Comparison of ENCODE assay signal across 19 cellular contexts in genomic region chr13:110237895-110238294, GRCh38.
DNase-seq lines count a peak whose midpoint lies in the region; ATAC-seq and TF ChIP-seq lines count a peak whose summit lies in the region.
"Had no signal": no experiment of that assay in that cellular context is flagged by ENCODE, and none has a peak within 500 bp of the region (broad histone marks: within the 10 kb centered on the region; RNA-seq: fewer than 3 reads in every experiment).

No MANE protein-coding gene starts in this region.

- peaks cover 32% of the 10 kb centered on the region for H3K36me3 Mint-ChIP-seq in chondrocyte (ENCODE audit: low read depth)
- H3K36me3 Mint-ChIP-seq in activated CD8-positive, alpha-beta T cell treated with anti-CD3 and anti-CD28 coated beads, Interleukin-2, amount 10 ng/mL, durations not matched to agents 7 days and 5 days (ENCODE audit: low read depth): no peaks in the 10 kb centered on the region
- H3K36me3 Mint-ChIP-seq: activated naive CD4-positive, alpha-beta T cell treated with anti-CD3 and anti-CD28 coated beads, Interleukin-2, amount 50 U/mL, for 24 hours had no signal

- H3K36me3 ChIP-seq in Peyer's patch: no peaks in the 10 kb centered on the region
- H3K36me3 ChIP-seq in muscle layer of colon (ENCODE audit: insufficient read depth, low read length): peaks cover 6% of the 10 kb centered on the region
- no peaks in the 10 kb centered on the region for H3K36me3 ChIP-seq in thyroid gland
- H3K36me3 ChIP-seq: neutrophil had no signal

- H3K4me3 ChIP-seq in Peyer's patch (no peak overlapping the region), muscle layer of colon (ENCODE audit: low read depth in 1 of 2, low read length in 2 of 2) (no peak overlapping the region), thyroid gland (replicated peaks in 1 of 3) (no peak overlapping the region)

- H3K9me3 ChIP-seq in Peyer's patch: no peaks in the 10 kb centered on the region
- H3K9me3 ChIP-seq in muscle layer of colon (ENCODE audit: low read length): no peaks in the 10 kb centered on the region
- H3K9me3 ChIP-seq in thyroid gland: no peaks in the 10 kb centered on the region
- H3K9me3 ChIP-seq: Caco-2, neutrophil had no signal

- no peaks in the 10 kb centered on the region for H3K9me3 Mint-ChIP-seq in chondrocyte (ENCODE audit: low read depth)
- no peaks in the 10 kb centered on the region for H3K9me3 Mint-ChIP-seq in activated CD8-positive, alpha-beta T cell treated with anti-CD3 and anti-CD28 coated beads, Interleukin-2, amount 10 ng/mL, durations not matched to agents 7 days and 5 days (ENCODE audit: insufficient read depth)
- H3K9me3 Mint-ChIP-seq: activated naive CD4-positive, alpha-beta T cell treated with anti-CD3 and anti-CD28 coated beads, Interleukin-2, amount 50 U/mL, for 24 hours; activated T-cell treated with anti-CD3 and anti-CD28 coated beads, Interleukin-2, amount 50 U/mL, for 24 hours; stimulated activated naive CD8-positive, alpha-beta T cell treated with anti-CD3 and anti-CD28 coated beads, Interleukin-15, Interleukin-2, amounts not matched to agents 100 ng/mL and 50 ng/mL, for 24 hours had no signal

- no peak overlapping the region for H3K4me3 Mint-ChIP-seq in chondrocyte (ENCODE audit: unreplicated experiment)
- H3K4me3 Mint-ChIP-seq in activated CD8-positive, alpha-beta T cell treated with anti-CD3 and anti-CD28 coated beads, Interleukin-2, amount 10 ng/mL, durations not matched to agents 7 days and 5 days: no peak overlapping the region
- H3K4me3 Mint-ChIP-seq: activated naive CD4-positive, alpha-beta T cell treated with anti-CD3 and anti-CD28 coated beads, Interleukin-2, amount 50 U/mL, for 24 hours; activated T-cell treated with anti-CD3 and anti-CD28 coated beads, Interleukin-2, amount 50 U/mL, for 24 hours; stimulated activated naive CD8-positive, alpha-beta T cell treated with anti-CD3 and anti-CD28 coated beads, Interleukin-15, Interleukin-2, amounts not matched to agents 100 ng/mL and 50 ng/mL, for 24 hours had no signal

- TF ChIP-seq CTCF in Peyer's patch (IDR thresholded peaks at IDR 0.05) (no peak), chondrocyte (IDR thresholded peaks at IDR 0.05) (no peak), thyroid gland (IDR thresholded peaks at IDR 0.05) (no peak)

- H3K4me1 ChIP-seq in Peyer's patch (peaks cover 0 to 15% (median 0%) of the 10 kb centered on the region in 4 donors), muscle layer of colon (ENCODE audit: insufficient read depth, low read length) (peaks cover 74% of the 10 kb centered on the region), thyroid gland (peaks cover 6 to 26% of the 10 kb centered on the region in 2 donors)
- H3K4me1 ChIP-seq: Caco-2 had no signal

- peak overlapping the region; percentile 79 for H3K27ac Mint-ChIP-seq in chondrocyte (ENCODE audit: unreplicated experiment)
- no peak overlapping the region for H3K27ac Mint-ChIP-seq in activated CD8-positive, alpha-beta T cell treated with anti-CD3 and anti-CD28 coated beads, Interleukin-2, amount 10 ng/mL, durations not matched to agents 7 days and 5 days
- H3K27ac Mint-ChIP-seq: activated naive CD4-positive, alpha-beta T cell treated with anti-CD3 and anti-CD28 coated beads, Interleukin-2, amount 50 U/mL, for 24 hours; activated T-cell treated with anti-CD3 and anti-CD28 coated beads, Interleukin-2, amount 50 U/mL, for 24 hours; stimulated activated naive CD8-positive, alpha-beta T cell treated with anti-CD3 and anti-CD28 coated beads, Interleukin-15, Interleukin-2, amounts not matched to agents 100 ng/mL and 50 ng/mL, for 24 hours had no signal

- DNase-seq in Peyer's patch: no peak
- DNase-seq in chondrocyte (ENCODE audit: low spot score): no peak
- no peak for DNase-seq in thyroid gland
- no peak for DNase-seq in NCI-H2081 (lab: John Stamatoyannopoulos, UW)
- DNase-seq in activated CD8-positive, alpha-beta T cell treated with anti-CD3 and anti-CD28 coated beads, Interleukin-2, amount 10 ng/mL, durations not matched to agents 7 days and 5 days: no peak
- no peak for DNase-seq in central memory CD4-positive, alpha-beta T cell
- DNase-seq: activated CD4-positive, alpha-beta T cell treated with anti-CD3 and anti-CD28 coated beads, Interleukin-2, amount 50 U/mL, for 48 hours; activated T-cell treated with anti-CD3 and anti-CD28 coated beads, Interleukin-2, amount 50 U/mL, for 24 hours; Caco-2; midbrain; MV-4-11; NCI-H187 treated with DMSO at 0.1 percent for 48 hours; NCI-H446; stimulated activated CD4-positive, alpha-beta T cell treated with anti-CD3 and anti-CD28 coated beads, Interleukin-2, amount 100 ng/mL, for 24 hours had no signal

- CTCF ChIA-PET in activated CD8-positive, alpha-beta T cell treated with anti-CD3 and anti-CD28 coated beads, Interleukin-2, amount 10 ng/mL, durations not matched to agents 7 days and 5 days (lab: Charles Lee): interaction anchor here (1.1 to 1.5 kb wide), 2 partner anchors 12 to 16 kb away, joined by 3 to 4 read pairs; no protein-coding TSS in a partner anchor

- WGBS in thyroid gland, 2 donors: 64 to 79% methylated on average over 1 of the region's 1 CpG

- H3K27me3 ChIP-seq in Peyer's patch (no peaks in the 10 kb centered on the region), muscle layer of colon (ENCODE audit: control insufficient read depth in 1 of 2, insufficient read depth in 2 of 2, low read length in 2 of 2) (no peaks in the 10 kb centered on the region), thyroid gland (no peaks in the 10 kb centered on the region)

- TF ChIP-seq POLR2A in Peyer's patch (IDR thresholded peaks at IDR 0.05): no peak
- TF ChIP-seq POLR2A in thyroid gland (IDR thresholded peaks at IDR 0.05): no peak

- no peak overlapping the region for H3K9ac ChIP-seq in muscle layer of colon (ENCODE audit: low read length)

- ATAC-seq in activated CD8-positive, alpha-beta T cell treated with anti-CD3 and anti-CD28 coated beads, Interleukin-2, amount 10 ng/mL, durations not matched to agents 7 days and 5 days: no peak
- ATAC-seq: sciatic nerve had no signal

- no peaks in the 10 kb centered on the region for H3K27me3 Mint-ChIP-seq in chondrocyte (ENCODE audit: low read depth)
- peaks cover 17% of the 10 kb centered on the region for H3K27me3 Mint-ChIP-seq in activated CD8-positive, alpha-beta T cell treated with anti-CD3 and anti-CD28 coated beads, Interleukin-2, amount 10 ng/mL, durations not matched to agents 7 days and 5 days (ENCODE audit: low read depth)

- intact Hi-C loops in thyroid gland (cut with DNase I): no loop called here

- POLR2A ChIA-PET in activated CD8-positive, alpha-beta T cell treated with anti-CD3 and anti-CD28 coated beads, Interleukin-2, amount 10 ng/mL, durations not matched to agents 7 days and 5 days (lab: Charles Lee): no interaction called here

- H3K27ac ChIP-seq in Peyer's patch: peak overlapping the region in 3 of 4 donors; percentile 4 to 72 (median 64)
- peak overlapping the region; percentile 65 for H3K27ac ChIP-seq in muscle layer of colon (ENCODE audit: low read depth, low read length)
- H3K27ac ChIP-seq in thyroid gland: peak overlapping the region in 2 of 3 donors; percentile 30 to 58
- H3K27ac ChIP-seq: neutrophil had no signal

- H3K4me1 Mint-ChIP-seq in chondrocyte (ENCODE audit: low read depth): peaks cover 59% of the 10 kb centered on the region
- no peaks in the 10 kb centered on the region for H3K4me1 Mint-ChIP-seq in activated CD8-positive, alpha-beta T cell treated with anti-CD3 and anti-CD28 coated beads, Interleukin-2, amount 10 ng/mL, durations not matched to agents 7 days and 5 days (ENCODE audit: low read depth)
- H3K4me1 Mint-ChIP-seq: activated naive CD4-positive, alpha-beta T cell treated with anti-CD3 and anti-CD28 coated beads, Interleukin-2, amount 50 U/mL, for 24 hours had no signal
